ENCODE assay signal across 19 cellular contexts in the genomic region with DNA sequence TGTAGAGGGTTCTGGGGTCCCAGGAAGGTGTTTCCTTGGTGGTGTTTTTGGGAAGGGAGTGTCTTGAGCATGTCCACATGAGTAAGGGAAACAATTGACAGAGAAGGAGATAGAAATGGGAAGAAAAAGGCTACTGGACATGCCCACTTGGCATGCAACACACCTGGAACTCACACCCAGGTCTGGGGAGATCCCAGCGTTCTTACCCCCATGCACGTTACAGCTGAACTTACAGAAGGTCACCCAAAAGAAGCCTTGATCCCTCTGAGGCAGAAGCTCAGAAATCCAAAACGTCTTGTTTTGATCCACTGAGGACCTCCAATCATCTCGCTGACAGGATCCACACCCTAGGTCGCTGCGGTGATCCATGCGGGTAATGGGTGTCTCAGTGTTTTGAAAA.
"Had no signal": no experiment of that assay in that cellular context is flagged by ENCODE, and none has a peak within 500 bp of the region (broad histone marks: within the 10 kb centered on the region; RNA-seq: fewer than 3 reads in every experiment).

No MANE protein-coding gene starts in this region.

- H3K9me3 ChIP-seq: colonic mucosa, gastrocnemius medialis, mucosa of descending colon, upper lobe of right lung had no signal

- H3K9me3 Mint-ChIP-seq: stimulated activated memory B cell treated with anti-CD40 and anti-IgM and Interleukin-4, amounts not matched to agents 10 μg/mL and 1 μg/mL and 100 μg/mL, for 72 hours had no signal

- ATAC-seq: gastrocnemius medialis; heart right ventricle; mucosa of descending colon; natural killer cell; stimulated activated memory B cell treated with anti-CD40 and anti-IgM and Interleukin-4, amounts not matched to agents 10 μg/mL and 1 μg/mL and 100 μg/mL, for 72 hours; upper lobe of right lung had no signal

- H3K4me3 ChIP-seq: colonic mucosa, gastrocnemius medialis, mucosa of descending colon, smooth muscle cell, tibial nerve had no signal

- H3K36me3 Mint-ChIP-seq: natural killer cell had no signal

- H3K4me2 ChIP-seq: smooth muscle cell had no signal

- DNase-seq: caudate nucleus; colonic mucosa; dermis blood vessel endothelial cell; effector CD4-positive, alpha-beta T cell; endodermal cell; gastrocnemius medialis; heart right ventricle; hypothalamus; kidney glomerular epithelial cell; mucosa of descending colon; natural killer cell; occipital lobe; stimulated activated CD4-positive, alpha-beta T cell treated with anti-CD3 and anti-CD28 coated beads, Interleukin-4, amount 100 ng/mL, for 1 hour; stimulated activated CD8-positive, alpha-beta memory T cell treated with anti-CD3 and anti-CD28 coated beads, Interleukin-4, amount 100 ng/mL, for 48 hours; upper lobe of right lung had no signal

- H3K27ac Mint-ChIP-seq: endodermal cell; natural killer cell; stimulated activated memory B cell treated with anti-CD40 and anti-IgM and Interleukin-4, amounts not matched to agents 10 μg/mL and 1 μg/mL and 100 μg/mL, for 72 hours; stimulated activated naive CD8-positive, alpha-beta T cell treated with anti-CD3 and anti-CD28 coated beads, Interleukin-15, Interleukin-2, amounts not matched to agents 100 ng/mL and 50 ng/mL, for 24 hours had no signal

- H3K27me3 ChIP-seq: colonic mucosa, gastrocnemius medialis, tibial nerve, upper lobe of right lung had no signal

- H3K27ac ChIP-seq: colonic mucosa, gastrocnemius medialis, heart right ventricle, upper lobe of right lung had no signal

- H3K36me3 ChIP-seq: colonic mucosa had no signal

- H3K4me3 Mint-ChIP-seq: endodermal cell; natural killer cell; stimulated activated memory B cell treated with anti-CD40 and anti-IgM and Interleukin-4, amounts not matched to agents 10 μg/mL and 1 μg/mL and 100 μg/mL, for 72 hours; stimulated activated naive CD8-positive, alpha-beta T cell treated with anti-CD3 and anti-CD28 coated beads, Interleukin-15, Interleukin-2, amounts not matched to agents 100 ng/mL and 50 ng/mL, for 24 hours had no signal
